16 cellular contexts compared by ENCODE assay signal in genomic region chr16:56428087-56428486, GRCh38.
"Had no signal": no experiment of that assay in that cellular context is flagged by ENCODE, and none has a peak within 500 bp of the region (broad histone marks: within the 10 kb centered on the region; RNA-seq: fewer than 3 reads in every experiment).

No MANE protein-coding gene starts in this region.

- DNase-seq: activated CD4-positive, alpha-beta T cell treated with anti-CD3 and anti-CD28 coated beads, Interleukin-2, amount 50 U/mL, for 48 hours; activated naive CD8-positive, alpha-beta T cell treated with anti-CD3 and anti-CD28 coated beads, Interleukin-2, amount 10 ng/mL, durations not matched to agents 7 days and 5 days; activated T-cell treated with anti-CD3 and anti-CD28 coated beads, Interleukin-2, amount 50 U/mL, for 48 hours; cerebellar nuclear complex; dermis blood vessel endothelial cell; mesendoderm; nephron progenitor cell; occipital lobe; stimulated activated naive CD8-positive, alpha-beta T cell treated with anti-CD3 and anti-CD28 coated beads, Interleukin-15, amount 100 ng/mL, for 72 hours; T-cell; T1000; upper lobe of right lung had no signal

- H3K27ac ChIP-seq: ascending aorta, breast epithelium, SK-N-MC, upper lobe of right lung had no signal

- H3K9me3 ChIP-seq: ascending aorta, breast epithelium, upper lobe of right lung had no signal

- ATAC-seq: activated CD4-positive, CD25-positive, alpha-beta regulatory T cell treated with anti-CD3 and anti-CD28 coated beads, Interleukin-2, amount 50 U/mL, for 24 hours; stimulated activated naive CD8-positive, alpha-beta T cell treated with anti-CD3 and anti-CD28 coated beads, Interleukin-15, amount 100 ng/mL, for 72 hours; T-cell; upper lobe of right lung had no signal

- H3K27ac Mint-ChIP-seq: activated naive CD8-positive, alpha-beta T cell treated with anti-CD3 and anti-CD28 coated beads, Interleukin-2, amount 10 ng/mL, durations not matched to agents 7 days and 5 days; nephron progenitor cell; stimulated activated naive CD8-positive, alpha-beta T cell treated with anti-CD3 and anti-CD28 coated beads, Interleukin-15, amount 100 ng/mL, for 72 hours had no signal

- H3K36me3 ChIP-seq: breast epithelium had no signal

- H3K9me3 Mint-ChIP-seq: activated naive CD8-positive, alpha-beta T cell treated with anti-CD3 and anti-CD28 coated beads, Interleukin-2, amount 10 ng/mL, durations not matched to agents 7 days and 5 days; nephron progenitor cell; stimulated activated naive CD8-positive, alpha-beta T cell treated with anti-CD3 and anti-CD28 coated beads, Interleukin-15, amount 100 ng/mL, for 72 hours; T-cell had no signal

- H3K27me3 Mint-ChIP-seq: activated naive CD8-positive, alpha-beta T cell treated with anti-CD3 and anti-CD28 coated beads, Interleukin-2, amount 10 ng/mL, durations not matched to agents 7 days and 5 days; stimulated activated naive CD8-positive, alpha-beta T cell treated with anti-CD3 and anti-CD28 coated beads, Interleukin-15, amount 100 ng/mL, for 72 hours; T-cell had no signal

- H3K4me3 ChIP-seq: ascending aorta, breast epithelium, SK-N-MC, upper lobe of right lung had no signal

- H3K4me1 ChIP-seq: breast epithelium had no signal

- H3K27me3 ChIP-seq: ascending aorta, breast epithelium, upper lobe of right lung had no signal

- H3K4me3 Mint-ChIP-seq: activated naive CD8-positive, alpha-beta T cell treated with anti-CD3 and anti-CD28 coated beads, Interleukin-2, amount 10 ng/mL, durations not matched to agents 7 days and 5 days; nephron progenitor cell; stimulated activated naive CD8-positive, alpha-beta T cell treated with anti-CD3 and anti-CD28 coated beads, Interleukin-15, amount 100 ng/mL, for 72 hours; T-cell had no signal
